10 cellular contexts compared by ENCODE assay signal in genomic region chr3:67819447-67819846, GRCh38.
A peak's percentile ranks its signal among the peaks of the same experiment; 100 is the strongest.
DNase-seq lines count a peak whose midpoint lies in the region; ATAC-seq and TF ChIP-seq lines count a peak whose summit lies in the region.
"Had no signal": no experiment of that assay in that cellular context is flagged by ENCODE, and none has a peak within 500 bp of the region (broad histone marks: within the 10 kb centered on the region; RNA-seq: fewer than 3 reads in every experiment).

No MANE protein-coding gene starts in this region.

- intact Hi-C loops in activated CD4-positive, alpha-beta T cell treated with anti-CD3 and anti-CD28 coated beads for 36 hours (cut with DNase I, micrococcal nuclease), result loop anchor here (2.0 to 10.0 kb wide), 3 partner anchors 437 to 1058 kb away; no protein-coding TSS in a partner anchor
- intact Hi-C loops in activated CD4-positive, alpha-beta T cell treated with anti-CD3 and anti-CD28 coated beads, Interleukin-2, amount 10 ng/mL, durations not matched to agents 24 days and 14 days (cut with micrococcal nuclease), result no loop called here
- intact Hi-C loops in sciatic nerve (cut with DNase I), result no loop called here

- no peak overlapping the region for H3K4me3 Mint-ChIP-seq in activated CD4-positive, alpha-beta T cell treated with anti-CD3 and anti-CD28 coated beads for 36 hours
- no peak overlapping the region for H3K4me3 Mint-ChIP-seq in activated CD4-positive, alpha-beta T cell treated with anti-CD3 and anti-CD28 coated beads, Interleukin-2, amount 10 ng/mL, durations not matched to agents 24 days and 14 days
- H3K4me3 Mint-ChIP-seq: immature natural killer cell had no signal

- peak; percentile 7 for DNase-seq in activated CD4-positive, alpha-beta T cell treated with anti-CD3 and anti-CD28 coated beads for 36 hours
- DNase-seq in activated CD4-positive, alpha-beta T cell treated with anti-CD3 and anti-CD28 coated beads, Interleukin-2, amount 10 ng/mL, durations not matched to agents 24 days and 14 days, result no peak
- DNase-seq in NCI-H69 (lab: John Stamatoyannopoulos, UW), result peak; percentile 47
- no peak for DNase-seq in epithelial cell of proximal tubule (ENCODE audit: low read depth)
- DNase-seq in sciatic nerve (ENCODE audit: low spot score), result no peak
- DNase-seq: Right ventricle myocardium superior had no signal

- no peaks in the 10 kb centered on the region for H3K9me3 Mint-ChIP-seq in activated CD4-positive, alpha-beta T cell treated with anti-CD3 and anti-CD28 coated beads for 36 hours (ENCODE audit: low read depth)
- no peaks in the 10 kb centered on the region for H3K9me3 Mint-ChIP-seq in activated CD4-positive, alpha-beta T cell treated with anti-CD3 and anti-CD28 coated beads, Interleukin-2, amount 10 ng/mL, durations not matched to agents 24 days and 14 days

- no peak overlapping the region for H3K27ac Mint-ChIP-seq in activated CD4-positive, alpha-beta T cell treated with anti-CD3 and anti-CD28 coated beads for 36 hours
- H3K27ac Mint-ChIP-seq in activated CD4-positive, alpha-beta T cell treated with anti-CD3 and anti-CD28 coated beads, Interleukin-2, amount 10 ng/mL, durations not matched to agents 24 days and 14 days, result no peak overlapping the region
- H3K27ac Mint-ChIP-seq: immature natural killer cell had no signal

- TF ChIP-seq CTCF in epithelial cell of proximal tubule (conservative IDR thresholded peaks at IDR 0.05; ENCODE audit: low read depth, low read length), result peak; percentile 67

- H3K27me3 Mint-ChIP-seq in activated CD4-positive, alpha-beta T cell treated with anti-CD3 and anti-CD28 coated beads for 36 hours, result no peaks in the 10 kb centered on the region
- H3K27me3 Mint-ChIP-seq in activated CD4-positive, alpha-beta T cell treated with anti-CD3 and anti-CD28 coated beads, Interleukin-2, amount 10 ng/mL, durations not matched to agents 24 days and 14 days, result no peaks in the 10 kb centered on the region

- CTCF ChIA-PET in activated CD4-positive, alpha-beta T cell treated with anti-CD3 and anti-CD28 coated beads for 36 hours (lab: Charles Lee), result interaction anchor here (0.9 kb wide), 1 partner anchor 1058 kb away, joined by 3 read pairs; no protein-coding TSS in a partner anchor

- H3K4me3 ChIP-seq in epithelial cell of proximal tubule (ENCODE audit: low read depth, low read length), result no peak overlapping the region

- H3K36me3 Mint-ChIP-seq in activated CD4-positive, alpha-beta T cell treated with anti-CD3 and anti-CD28 coated beads for 36 hours (ENCODE audit: low read depth), result no peaks in the 10 kb centered on the region
- H3K36me3 Mint-ChIP-seq in activated CD4-positive, alpha-beta T cell treated with anti-CD3 and anti-CD28 coated beads, Interleukin-2, amount 10 ng/mL, durations not matched to agents 24 days and 14 days (ENCODE audit: low read depth), result no peaks in the 10 kb centered on the region
- H3K36me3 Mint-ChIP-seq: immature natural killer cell had no signal

- H3K4me1 Mint-ChIP-seq in activated CD4-positive, alpha-beta T cell treated with anti-CD3 and anti-CD28 coated beads for 36 hours, result no peaks in the 10 kb centered on the region
- H3K4me1 Mint-ChIP-seq in activated CD4-positive, alpha-beta T cell treated with anti-CD3 and anti-CD28 coated beads, Interleukin-2, amount 10 ng/mL, durations not matched to agents 24 days and 14 days, result no peaks in the 10 kb centered on the region
- H3K4me1 Mint-ChIP-seq: immature natural killer cell had no signal

- POLR2A ChIA-PET in activated CD4-positive, alpha-beta T cell treated with anti-CD3 and anti-CD28 coated beads for 36 hours (lab: Charles Lee), result no interaction called here

- no peak for ATAC-seq in activated CD4-positive, alpha-beta T cell treated with anti-CD3 and anti-CD28 coated beads for 36 hours
- ATAC-seq in sciatic nerve (peak; percentile 46), GM18519 (IDR thresholded peaks at IDR 0.05; ENCODE audit: low FRiP score, unreplicated experiment) (no peak), GM21515 (IDR thresholded peaks at IDR 0.05; ENCODE audit: unreplicated experiment) (no peak), HG02610 (IDR thresholded peaks at IDR 0.05; ENCODE audit: unreplicated experiment) (no peak)

Comparison
In these comparisons a context has a peak if more than half of its experiments do, and no peak if none do; other contexts are left out.
1. DNase-seq: peak in activated CD4-positive, alpha-beta T cell treated with anti-CD3 and anti-CD28 coated beads for 36 hours (single experiment) and NCI-H69 (single experiment); none in activated CD4-positive, alpha-beta T cell treated with anti-CD3 and anti-CD28 coated beads, Interleukin-2, amount 10 ng/mL, durations not matched to agents 24 days and 14 days (single experiment), epithelial cell of proximal tubule (single experiment) and sciatic nerve (single experiment).
2. intact Hi-C loops: an anchor here in activated CD4-positive, alpha-beta T cell treated with anti-CD3 and anti-CD28 coated beads for 36 hours (2.0 to 10.0 kb wide); none called in activated CD4-positive, alpha-beta T cell treated with anti-CD3 and anti-CD28 coated beads, Interleukin-2, amount 10 ng/mL, durations not matched to agents 24 days and 14 days and sciatic nerve.